9 cellular contexts compared by ENCODE assay signal in the genomic region with DNA sequence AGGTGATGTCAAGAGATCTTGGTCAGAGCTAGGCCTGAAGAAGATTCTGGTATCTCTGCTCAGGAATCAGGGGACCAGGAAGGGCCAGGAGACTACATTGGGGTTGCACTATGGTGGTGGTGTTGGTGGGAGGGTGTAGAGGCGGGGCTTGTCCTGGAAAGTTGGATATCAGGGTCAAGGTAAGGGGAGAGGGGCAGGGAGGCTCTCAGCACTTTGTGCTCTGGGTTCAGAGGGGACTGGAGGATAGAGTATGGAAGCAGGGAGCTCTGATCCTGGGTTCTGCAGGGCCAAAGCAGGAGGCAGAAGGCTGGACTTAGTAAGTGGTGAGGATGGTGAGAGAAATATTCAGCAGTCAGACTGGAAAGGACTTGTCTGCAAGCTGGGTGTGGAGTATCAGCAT. TPM values are rescaled to one million over a fixed set of nuclear protein-coding genes. Genes with fewer than 3 reads are reported as not detected.
DNase-seq lines count a peak whose midpoint lies in the region; TF ChIP-seq lines count a peak whose summit lies in the region.
"Had no signal": no experiment of that assay in that cellular context is flagged by ENCODE, and none has a peak within 500 bp of the region (broad histone marks: within the 10 kb centered on the region; RNA-seq: fewer than 3 reads in every experiment).

No MANE protein-coding gene starts in this region.

- H3K36me3 ChIP-seq in BE2C: no peaks in the 10 kb centered on the region
- no peaks in the 10 kb centered on the region for H3K36me3 ChIP-seq in MG63
- no peaks in the 10 kb centered on the region for H3K36me3 ChIP-seq in ectodermal cell (ENCODE audit: control insufficient read depth, insufficient read depth, low read length)

- no peak overlapping the region for H3K27ac Mint-ChIP-seq in neural crest cell (ENCODE audit: unreplicated experiment)

- peak overlapping the region; percentile 65 for H3K4me3 ChIP-seq in BE2C (ENCODE audit: low read depth, low read length)
- peak overlapping the region; percentile 41 for H3K4me3 ChIP-seq in MG63
- peak overlapping the region; percentile 39 for H3K4me3 ChIP-seq in ectodermal cell (ENCODE audit: insufficient read depth, low read depth, low read length)

- H3K27me3 ChIP-seq in BE2C: no peaks in the 10 kb centered on the region
- no peaks in the 10 kb centered on the region for H3K27me3 ChIP-seq in MG63
- peaks cover 98% of the 10 kb centered on the region for H3K27me3 ChIP-seq in ectodermal cell (ENCODE audit: control insufficient read depth, insufficient read depth, low read length, poor library complexity, severe bottlenecking)

- H3K9me3 Mint-ChIP-seq in neural crest cell: no peaks in the 10 kb centered on the region

- H3K27ac ChIP-seq in ectodermal cell (ENCODE audit: insufficient read depth, low read depth, low read length, poor library complexity, severe bottlenecking): no peak overlapping the region
- H3K27ac ChIP-seq: HL-60 had no signal

- TF ChIP-seq CTCF in BE2C (IDR thresholded peaks at IDR 0.05; ENCODE audit: low read depth, low read length) (no peak), neural crest cell (conservative IDR thresholded peaks at IDR 0.05) (no peak)

- H3K36me3 Mint-ChIP-seq in neural crest cell (ENCODE audit: low read depth): no peaks in the 10 kb centered on the region

- WGBS in ectodermal cell, 2 experiments: 65 to 77% methylated on average over 1 of the region's 1 CpG

- DNase-seq in BE2C (no peak), MG63 (no peak), neural crest cell (ENCODE audit: low read depth, low spot score) (no peak), cerebellar nuclear complex (lab: John Stamatoyannopoulos, UW) (no peak), NCI-H2171 treated with DMSO at 0.1 percent for 48 hours (lab: John Stamatoyannopoulos, UW) (no peak), HuH-7.5 (ENCODE audit: low spot score) (no peak), HuH-7 (ENCODE audit: low spot score) (no peak)

- peaks cover 32% of the 10 kb centered on the region for H3K4me1 Mint-ChIP-seq in neural crest cell

- H3K4me1 ChIP-seq in BE2C: peaks cover 18% of the 10 kb centered on the region
- peaks cover 13% of the 10 kb centered on the region for H3K4me1 ChIP-seq in ectodermal cell (ENCODE audit: control insufficient read depth, insufficient read depth, low read length)

- peak overlapping the region; percentile 87 for H3K4me3 Mint-ChIP-seq in neural crest cell

- H3K27me3 Mint-ChIP-seq in neural crest cell (ENCODE audit: low read depth): peaks cover 69% of the 10 kb centered on the region

- no peaks in the 10 kb centered on the region for H3K9me3 ChIP-seq in BE2C
- no peaks in the 10 kb centered on the region for H3K9me3 ChIP-seq in MG63
- no peaks in the 10 kb centered on the region for H3K9me3 ChIP-seq in ectodermal cell (ENCODE audit: control insufficient read depth, low read length)

RNA-seq across cellular contexts. Expression of a gene that starts 3.0 kb away (rescaled TPM):
- 90.0 TPM for polyA plus RNA-seq in BE2C (2012; ENCODE audit: insufficient read depth, insufficient read length, low read depth)
- total RNA-seq in MG63 (2014; rRNA removed; shearing (Covaris generic); ENCODE audit: low replicate concordance): 9.9 and 16.5 TPM in 2 replicates
- 13.2 TPM for polyA plus RNA-seq in ectodermal cell (2013, experiment 1 of 4)
- 8.1 TPM for polyA plus RNA-seq in ectodermal cell (2013, experiment 2 of 4)
- polyA plus RNA-seq in ectodermal cell (2013, experiment 3 of 4): 7.0 TPM
- 7.3 TPM for polyA plus RNA-seq in ectodermal cell (2013, experiment 4 of 4)
- total RNA-seq in neural crest cell: 4.5 and 5.8 TPM in 2 replicates

RNA-seq across cellular contexts. Expression of a gene that starts 8.8 kb away (rescaled TPM):
- 37.1 TPM for polyA plus RNA-seq in BE2C (2012; ENCODE audit: insufficient read depth, insufficient read length, low read depth)
- 3.9 TPM in 1 of 2 replicates, not detected in the other for total RNA-seq in MG63 (2014; rRNA removed; shearing (Covaris generic); ENCODE audit: low replicate concordance)
- polyA plus RNA-seq in ectodermal cell (2013, experiment 1 of 4): not detected
- not detected for polyA plus RNA-seq in ectodermal cell (2013, experiment 2 of 4)
- 1.6 TPM for polyA plus RNA-seq in ectodermal cell (2013, experiment 3 of 4)
- 0.53 TPM for polyA plus RNA-seq in ectodermal cell (2013, experiment 4 of 4)
- total RNA-seq in neural crest cell: 1.3 TPM in 1 of 2 replicates, not detected in the other

RNA-seq across cellular contexts. Expression of a gene that starts 10.4 kb away (rescaled TPM):
- 90.9 TPM for polyA plus RNA-seq in BE2C (2012; ENCODE audit: insufficient read depth, insufficient read length, low read depth)
- total RNA-seq in MG63 (2014; rRNA removed; shearing (Covaris generic); ENCODE audit: low replicate concordance): 5.7 and 8.5 TPM in 2 replicates
- polyA plus RNA-seq in ectodermal cell (2013, experiment 1 of 4): 67.9 TPM
- 55.8 TPM for polyA plus RNA-seq in ectodermal cell (2013, experiment 2 of 4)
- 53.4 TPM for polyA plus RNA-seq in ectodermal cell (2013, experiment 3 of 4)
- polyA plus RNA-seq in ectodermal cell (2013, experiment 4 of 4): 60.5 TPM
- total RNA-seq in neural crest cell: 90.9 and 97.7 TPM in 2 replicates

RNA-seq across cellular contexts. Expression of a gene that starts 13.6 kb away (rescaled TPM):
- polyA plus RNA-seq in BE2C (2012; ENCODE audit: insufficient read depth, insufficient read length, low read depth): 14.4 TPM
- 2.5 and 7.0 TPM in 2 replicates for total RNA-seq in MG63 (2014; rRNA removed; shearing (Covaris generic); ENCODE audit: low replicate concordance)
- 0.70 TPM for polyA plus RNA-seq in ectodermal cell (2013, experiment 1 of 4)
- 0.21 TPM for polyA plus RNA-seq in ectodermal cell (2013, experiment 2 of 4)
- not detected for polyA plus RNA-seq in ectodermal cell (2013, experiment 3 of 4)
- 0.20 TPM for polyA plus RNA-seq in ectodermal cell (2013, experiment 4 of 4)
- total RNA-seq in neural crest cell: 0.44 TPM in 1 of 2 replicates, not detected in the other

RNA-seq across cellular contexts. Expression of a gene that starts 13.6 kb away (rescaled TPM):
- polyA plus RNA-seq in BE2C (2012; ENCODE audit: insufficient read depth, insufficient read length, low read depth): 6.0 TPM
- total RNA-seq in MG63 (2014; rRNA removed; shearing (Covaris generic); ENCODE audit: low replicate concordance): 11.4 and 14.4 TPM in 2 replicates
- polyA plus RNA-seq in ectodermal cell (2013, experiment 1 of 4): 0.37 TPM
- 0.52 TPM for polyA plus RNA-seq in ectodermal cell (2013, experiment 2 of 4)
- polyA plus RNA-seq in ectodermal cell (2013, experiment 3 of 4): 0.69 TPM
- 0.65 TPM for polyA plus RNA-seq in ectodermal cell (2013, experiment 4 of 4)
- 0.68 and 0.70 TPM in 2 replicates for total RNA-seq in neural crest cell
